Comparison of ENCODE assay signal across 1 cellular context in the genomic region with DNA sequence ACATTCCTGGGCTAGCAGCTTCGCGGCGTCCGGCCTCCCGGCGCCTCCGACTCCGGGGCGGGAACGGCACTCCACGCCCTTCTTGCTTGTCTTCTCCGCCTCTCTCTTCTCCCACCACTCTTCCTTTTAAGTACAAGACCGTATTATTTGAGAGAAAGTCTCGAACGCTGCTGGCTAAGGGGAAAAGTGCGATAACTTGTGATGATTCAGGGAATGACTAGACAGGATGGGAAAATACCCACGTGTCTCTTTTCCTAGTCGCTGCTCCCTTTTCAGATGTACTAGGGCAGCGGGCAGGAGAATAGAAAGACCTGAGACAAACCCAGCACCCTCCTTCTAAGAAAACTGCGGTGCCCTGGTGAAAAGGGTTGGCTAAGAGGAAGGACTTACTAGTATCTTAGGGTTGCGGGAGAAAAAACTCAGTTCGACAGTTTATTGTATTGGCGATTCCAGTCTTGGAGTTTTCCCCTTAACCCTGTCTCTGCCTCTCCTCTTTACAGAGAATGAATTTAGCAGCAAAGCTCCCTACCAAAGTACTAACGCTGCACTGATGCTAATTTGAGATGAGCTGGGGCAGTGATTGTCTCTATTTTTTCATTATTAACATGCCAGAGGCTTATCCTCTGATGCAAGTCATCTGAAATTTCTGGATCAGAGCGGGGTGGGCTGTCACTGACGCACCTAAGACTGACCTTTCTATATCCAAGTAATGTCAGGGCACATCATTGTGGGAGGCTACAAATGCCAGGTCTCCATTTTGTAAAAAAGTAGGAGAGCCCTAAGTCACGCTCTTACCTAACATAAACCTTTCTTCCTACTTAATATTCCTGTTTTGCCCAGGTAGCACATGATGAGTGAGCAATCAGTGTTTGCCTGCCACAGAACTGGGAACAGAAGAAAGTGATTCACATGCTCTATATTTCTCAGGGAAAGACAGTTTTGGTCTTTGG.
TF ChIP-seq lines count a peak whose summit lies in the region.

No MANE protein-coding gene starts in this region.

TF ChIP-seq in HepG2, 621 proteins besides CTCF, POLR2A, EP300 and RAD21 (continued from another document and continues in another):
- TF ChIP-seq, protein P1, sequence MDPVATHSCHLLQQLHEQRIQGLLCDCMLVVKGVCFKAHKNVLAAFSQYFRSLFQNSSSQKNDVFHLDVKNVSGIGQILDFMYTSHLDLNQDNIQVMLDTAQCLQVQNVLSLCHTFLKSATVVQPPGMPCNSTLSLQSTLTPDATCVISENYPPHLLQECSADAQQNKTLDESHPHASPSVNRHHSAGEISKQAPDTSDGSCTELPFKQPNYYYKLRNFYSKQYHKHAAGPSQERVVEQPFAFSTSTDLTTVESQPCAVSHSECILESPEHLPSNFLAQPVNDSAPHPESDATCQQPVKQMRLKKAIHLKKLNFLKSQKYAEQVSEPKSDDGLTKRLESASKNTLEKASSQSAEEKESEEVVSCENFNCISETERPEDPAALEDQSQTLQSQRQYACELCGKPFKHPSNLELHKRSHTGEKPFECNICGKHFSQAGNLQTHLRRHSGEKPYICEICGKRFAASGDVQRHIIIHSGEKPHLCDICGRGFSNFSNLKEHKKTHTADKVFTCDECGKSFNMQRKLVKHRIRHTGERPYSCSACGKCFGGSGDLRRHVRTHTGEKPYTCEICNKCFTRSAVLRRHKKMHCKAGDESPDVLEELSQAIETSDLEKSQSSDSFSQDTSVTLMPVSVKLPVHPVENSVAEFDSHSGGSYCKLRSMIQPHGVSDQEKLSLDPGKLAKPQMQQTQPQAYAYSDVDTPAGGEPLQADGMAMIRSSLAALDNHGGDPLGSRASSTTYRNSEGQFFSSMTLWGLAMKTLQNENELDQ (CRISPR knock-in tag; IDR thresholded peaks at IDR 0.05; ENCODE audit: borderline replicate concordance): no peak
- TF ChIP-seq PTBP1 (IDR thresholded peaks at IDR 0.05; ENCODE audit: low read depth, low read length, poor library complexity, severe bottlenecking) (no peak), KDM5B (CRISPR knock-in tag; IDR thresholded peaks at IDR 0.05; ENCODE audit: borderline replicate concordance) (peak; percentile 66; the same call in 1 of the 2 replicates), TBP (CRISPR knock-in tag; IDR thresholded peaks at IDR 0.05) (no peak), NFE2 (CRISPR knock-in tag; IDR thresholded peaks at IDR 0.05) (0 out of 2 replicates have a peak, but pooled peaks have one; percentile 23), ZSCAN31 (CRISPR knock-in tag; IDR thresholded peaks at IDR 0.05; ENCODE audit: low read depth) (0 out of 2 replicates have a peak, but pooled peaks have one; percentile 80), PHF8 (CRISPR knock-in tag; IDR thresholded peaks at IDR 0.05) (0 out of 2 replicates have a peak, but pooled peaks have one; percentile 49), KMT2A (CRISPR knock-in tag; IDR thresholded peaks at IDR 0.05) (peak; percentile 84; the same call in 1 of the 2 replicates), HDAC1 (CRISPR knock-in tag; IDR thresholded peaks at IDR 0.05) (peak; percentile 39; the same call in 1 of the 2 replicates), KDM5A (IDR thresholded peaks at IDR 0.05; ENCODE audit: borderline replicate concordance, low read length) (0 out of 2 replicates have a peak, but pooled peaks have one; percentile 5), CCDC6 (CRISPR knock-in tag; IDR thresholded peaks at IDR 0.05) (no peak), ATM (IDR thresholded peaks at IDR 0.05; ENCODE audit: borderline replicate concordance) (no peak), ZNF781 (CRISPR knock-in tag; IDR thresholded peaks at IDR 0.05; ENCODE audit: borderline replicate concordance, not compliant biosample characterization) (no peak), EED (CRISPR knock-in tag; IDR thresholded peaks at IDR 0.05) (no peak), POGZ (CRISPR knock-in tag; IDR thresholded peaks at IDR 0.05) (no peak), ZNF615 (CRISPR knock-in tag; IDR thresholded peaks at IDR 0.05; ENCODE audit: borderline replicate concordance) (no peak), HOXA9 (CRISPR knock-in tag; IDR thresholded peaks at IDR 0.05; ENCODE audit: borderline replicate concordance) (no peak), HOXA3 (CRISPR knock-in tag; IDR thresholded peaks at IDR 0.05) (no peak; the same call in 1 of the 2 replicates), ARID2 (CRISPR knock-in tag; IDR thresholded peaks at IDR 0.05; ENCODE audit: borderline replicate concordance) (no peak), ZNF557 (CRISPR knock-in tag; IDR thresholded peaks at IDR 0.05) (no peak)
- TF ChIP-seq, protein P2, sequence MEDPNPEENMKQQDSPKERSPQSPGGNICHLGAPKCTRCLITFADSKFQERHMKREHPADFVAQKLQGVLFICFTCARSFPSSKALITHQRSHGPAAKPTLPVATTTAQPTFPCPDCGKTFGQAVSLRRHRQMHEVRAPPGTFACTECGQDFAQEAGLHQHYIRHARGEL (CRISPR knock-in tag; IDR thresholded peaks at IDR 0.05): no peak
- TF ChIP-seq, protein P3, sequence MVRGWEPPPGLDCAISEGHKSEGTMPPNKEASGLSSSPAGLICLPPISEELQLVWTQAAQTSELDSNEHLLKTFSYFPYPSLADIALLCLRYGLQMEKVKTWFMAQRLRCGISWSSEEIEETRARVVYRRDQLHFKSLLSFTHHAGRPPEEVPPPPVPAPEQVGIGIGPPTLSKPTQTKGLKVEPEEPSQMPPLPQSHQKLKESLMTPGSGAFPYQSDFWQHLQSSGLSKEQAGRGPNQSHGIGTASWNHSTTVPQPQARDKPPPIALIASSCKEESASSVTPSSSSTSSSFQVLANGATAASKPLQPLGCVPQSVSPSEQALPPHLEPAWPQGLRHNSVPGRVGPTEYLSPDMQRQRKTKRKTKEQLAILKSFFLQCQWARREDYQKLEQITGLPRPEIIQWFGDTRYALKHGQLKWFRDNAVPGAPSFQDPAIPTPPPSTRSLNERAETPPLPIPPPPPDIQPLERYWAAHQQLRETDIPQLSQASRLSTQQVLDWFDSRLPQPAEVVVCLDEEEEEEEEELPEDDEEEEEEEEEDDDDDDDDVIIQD (CRISPR knock-in tag; IDR thresholded peaks at IDR 0.05; ENCODE audit: low read depth): no peak
- TF ChIP-seq, protein P4, sequence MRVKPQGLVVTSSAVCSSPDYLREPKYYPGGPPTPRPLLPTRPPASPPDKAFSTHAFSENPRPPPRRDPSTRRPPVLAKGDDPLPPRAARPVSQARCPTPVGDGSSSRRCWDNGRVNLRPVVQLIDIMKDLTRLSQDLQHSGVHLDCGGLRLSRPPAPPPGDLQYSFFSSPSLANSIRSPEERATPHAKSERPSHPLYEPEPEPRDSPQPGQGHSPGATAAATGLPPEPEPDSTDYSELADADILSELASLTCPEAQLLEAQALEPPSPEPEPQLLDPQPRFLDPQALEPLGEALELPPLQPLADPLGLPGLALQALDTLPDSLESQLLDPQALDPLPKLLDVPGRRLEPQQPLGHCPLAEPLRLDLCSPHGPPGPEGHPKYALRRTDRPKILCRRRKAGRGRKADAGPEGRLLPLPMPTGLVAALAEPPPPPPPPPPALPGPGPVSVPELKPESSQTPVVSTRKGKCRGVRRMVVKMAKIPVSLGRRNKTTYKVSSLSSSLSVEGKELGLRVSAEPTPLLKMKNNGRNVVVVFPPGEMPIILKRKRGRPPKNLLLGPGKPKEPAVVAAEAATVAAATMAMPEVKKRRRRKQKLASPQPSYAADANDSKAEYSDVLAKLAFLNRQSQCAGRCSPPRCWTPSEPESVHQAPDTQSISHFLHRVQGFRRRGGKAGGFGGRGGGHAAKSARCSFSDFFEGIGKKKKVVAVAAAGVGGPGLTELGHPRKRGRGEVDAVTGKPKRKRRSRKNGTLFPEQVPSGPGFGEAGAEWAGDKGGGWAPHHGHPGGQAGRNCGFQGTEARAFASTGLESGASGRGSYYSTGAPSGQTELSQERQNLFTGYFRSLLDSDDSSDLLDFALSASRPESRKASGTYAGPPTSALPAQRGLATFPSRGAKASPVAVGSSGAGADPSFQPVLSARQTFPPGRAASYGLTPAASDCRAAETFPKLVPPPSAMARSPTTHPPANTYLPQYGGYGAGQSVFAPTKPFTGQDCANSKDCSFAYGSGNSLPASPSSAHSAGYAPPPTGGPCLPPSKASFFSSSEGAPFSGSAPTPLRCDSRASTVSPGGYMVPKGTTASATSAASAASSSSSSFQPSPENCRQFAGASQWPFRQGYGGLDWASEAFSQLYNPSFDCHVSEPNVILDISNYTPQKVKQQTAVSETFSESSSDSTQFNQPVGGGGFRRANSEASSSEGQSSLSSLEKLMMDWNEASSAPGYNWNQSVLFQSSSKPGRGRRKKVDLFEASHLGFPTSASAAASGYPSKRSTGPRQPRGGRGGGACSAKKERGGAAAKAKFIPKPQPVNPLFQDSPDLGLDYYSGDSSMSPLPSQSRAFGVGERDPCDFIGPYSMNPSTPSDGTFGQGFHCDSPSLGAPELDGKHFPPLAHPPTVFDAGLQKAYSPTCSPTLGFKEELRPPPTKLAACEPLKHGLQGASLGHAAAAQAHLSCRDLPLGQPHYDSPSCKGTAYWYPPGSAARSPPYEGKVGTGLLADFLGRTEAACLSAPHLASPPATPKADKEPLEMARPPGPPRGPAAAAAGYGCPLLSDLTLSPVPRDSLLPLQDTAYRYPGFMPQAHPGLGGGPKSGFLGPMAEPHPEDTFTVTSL (CRISPR knock-in tag; IDR thresholded peaks at IDR 0.05; ENCODE audit: borderline replicate concordance): peak; percentile 56
- TF ChIP-seq, protein P5, sequence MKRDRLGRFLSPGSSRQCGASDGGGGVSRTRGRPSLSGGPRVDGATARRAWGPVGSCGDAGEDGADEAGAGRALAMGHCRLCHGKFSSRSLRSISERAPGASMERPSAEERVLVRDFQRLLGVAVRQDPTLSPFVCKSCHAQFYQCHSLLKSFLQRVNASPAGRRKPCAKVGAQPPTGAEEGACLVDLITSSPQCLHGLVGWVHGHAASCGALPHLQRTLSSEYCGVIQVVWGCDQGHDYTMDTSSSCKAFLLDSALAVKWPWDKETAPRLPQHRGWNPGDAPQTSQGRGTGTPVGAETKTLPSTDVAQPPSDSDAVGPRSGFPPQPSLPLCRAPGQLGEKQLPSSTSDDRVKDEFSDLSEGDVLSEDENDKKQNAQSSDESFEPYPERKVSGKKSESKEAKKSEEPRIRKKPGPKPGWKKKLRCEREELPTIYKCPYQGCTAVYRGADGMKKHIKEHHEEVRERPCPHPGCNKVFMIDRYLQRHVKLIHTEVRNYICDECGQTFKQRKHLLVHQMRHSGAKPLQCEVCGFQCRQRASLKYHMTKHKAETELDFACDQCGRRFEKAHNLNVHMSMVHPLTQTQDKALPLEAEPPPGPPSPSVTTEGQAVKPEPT (CRISPR knock-in tag; IDR thresholded peaks at IDR 0.05; ENCODE audit: low read depth): no peak
- TF ChIP-seq, protein P6, sequence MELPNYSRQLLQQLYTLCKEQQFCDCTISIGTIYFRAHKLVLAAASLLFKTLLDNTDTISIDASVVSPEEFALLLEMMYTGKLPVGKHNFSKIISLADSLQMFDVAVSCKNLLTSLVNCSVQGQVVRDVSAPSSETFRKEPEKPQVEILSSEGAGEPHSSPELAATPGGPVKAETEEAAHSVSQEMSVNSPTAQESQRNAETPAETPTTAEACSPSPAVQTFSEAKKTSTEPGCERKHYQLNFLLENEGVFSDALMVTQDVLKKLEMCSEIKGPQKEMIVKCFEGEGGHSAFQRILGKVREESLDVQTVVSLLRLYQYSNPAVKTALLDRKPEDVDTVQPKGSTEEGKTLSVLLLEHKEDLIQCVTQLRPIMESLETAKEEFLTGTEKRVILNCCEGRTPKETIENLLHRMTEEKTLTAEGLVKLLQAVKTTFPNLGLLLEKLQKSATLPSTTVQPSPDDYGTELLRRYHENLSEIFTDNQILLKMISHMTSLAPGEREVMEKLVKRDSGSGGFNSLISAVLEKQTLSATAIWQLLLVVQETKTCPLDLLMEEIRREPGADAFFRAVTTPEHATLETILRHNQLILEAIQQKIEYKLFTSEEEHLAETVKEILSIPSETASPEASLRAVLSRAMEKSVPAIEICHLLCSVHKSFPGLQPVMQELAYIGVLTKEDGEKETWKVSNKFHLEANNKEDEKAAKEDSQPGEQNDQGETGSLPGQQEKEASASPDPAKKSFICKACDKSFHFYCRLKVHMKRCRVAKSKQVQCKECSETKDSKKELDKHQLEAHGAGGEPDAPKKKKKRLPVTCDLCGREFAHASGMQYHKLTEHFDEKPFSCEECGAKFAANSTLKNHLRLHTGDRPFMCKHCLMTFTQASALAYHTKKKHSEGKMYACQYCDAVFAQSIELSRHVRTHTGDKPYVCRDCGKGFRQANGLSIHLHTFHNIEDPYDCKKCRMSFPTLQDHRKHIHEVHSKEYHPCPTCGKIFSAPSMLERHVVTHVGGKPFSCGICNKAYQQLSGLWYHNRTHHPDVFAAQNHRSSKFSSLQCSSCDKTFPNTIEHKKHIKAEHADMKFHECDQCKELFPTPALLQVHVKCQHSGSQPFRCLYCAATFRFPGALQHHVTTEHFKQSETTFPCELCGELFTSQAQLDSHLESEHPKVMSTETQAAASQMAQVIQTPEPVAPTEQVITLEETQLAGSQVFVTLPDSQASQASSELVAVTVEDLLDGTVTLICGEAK (IDR thresholded peaks at IDR 0.05): no peak; the same call in 1 of the 2 replicates
- TF ChIP-seq, protein P6 (CRISPR knock-in tag; IDR thresholded peaks at IDR 0.05): no peak
- TF ChIP-seq, protein P7, sequence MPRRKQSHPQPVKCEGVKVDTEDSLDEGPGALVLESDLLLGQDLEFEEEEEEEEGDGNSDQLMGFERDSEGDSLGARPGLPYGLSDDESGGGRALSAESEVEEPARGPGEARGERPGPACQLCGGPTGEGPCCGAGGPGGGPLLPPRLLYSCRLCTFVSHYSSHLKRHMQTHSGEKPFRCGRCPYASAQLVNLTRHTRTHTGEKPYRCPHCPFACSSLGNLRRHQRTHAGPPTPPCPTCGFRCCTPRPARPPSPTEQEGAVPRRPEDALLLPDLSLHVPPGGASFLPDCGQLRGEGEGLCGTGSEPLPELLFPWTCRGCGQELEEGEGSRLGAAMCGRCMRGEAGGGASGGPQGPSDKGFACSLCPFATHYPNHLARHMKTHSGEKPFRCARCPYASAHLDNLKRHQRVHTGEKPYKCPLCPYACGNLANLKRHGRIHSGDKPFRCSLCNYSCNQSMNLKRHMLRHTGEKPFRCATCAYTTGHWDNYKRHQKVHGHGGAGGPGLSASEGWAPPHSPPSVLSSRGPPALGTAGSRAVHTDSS (CRISPR knock-in tag; conservative IDR thresholded peaks at IDR 0.05): no peak
